ENCODE assay signal across 2 cellular contexts in genomic region chr20:59657459-59658046, GRCh38.
TF ChIP-seq lines count a peak whose summit lies in the region.

No MANE protein-coding gene starts in this region.

TF ChIP-seq in HepG2, 621 proteins besides CTCF, POLR2A, EP300 and RAD21:
- TF ChIP-seq ZNF564 (CRISPR knock-in tag; IDR thresholded peaks at IDR 0.05) (no peak), MTA3 (CRISPR knock-in tag; IDR thresholded peaks at IDR 0.05) (no peak), ZBTB21 (CRISPR knock-in tag; IDR thresholded peaks at IDR 0.05) (no peak), ZNF317 (CRISPR knock-in tag; IDR thresholded peaks at IDR 0.05) (peak; percentile 98), E2F2 (CRISPR knock-in tag; IDR thresholded peaks at IDR 0.05; ENCODE audit: borderline replicate concordance) (no peak), NFIC (IDR thresholded peaks at IDR 0.05; ENCODE audit: low read length) (no peak)

TF ChIP-seq in K562, 482 proteins besides CTCF, POLR2A, EP300 and RAD21:
- peak; percentile 40; the same call in 1 of the 2 replicates for TF ChIP-seq TRIM28 (IDR thresholded peaks at IDR 0.05)
- TF ChIP-seq NFE2 (IDR thresholded peaks at IDR 0.05; ENCODE audit: low read depth): peak; percentile 24; the same call in 1 of the 2 replicates
- no peak for TF ChIP-seq ZNF239 (CRISPR knock-in tag; IDR thresholded peaks at IDR 0.05)
